Comparison of ENCODE assay signal across 8 cellular contexts in the genomic region with DNA sequence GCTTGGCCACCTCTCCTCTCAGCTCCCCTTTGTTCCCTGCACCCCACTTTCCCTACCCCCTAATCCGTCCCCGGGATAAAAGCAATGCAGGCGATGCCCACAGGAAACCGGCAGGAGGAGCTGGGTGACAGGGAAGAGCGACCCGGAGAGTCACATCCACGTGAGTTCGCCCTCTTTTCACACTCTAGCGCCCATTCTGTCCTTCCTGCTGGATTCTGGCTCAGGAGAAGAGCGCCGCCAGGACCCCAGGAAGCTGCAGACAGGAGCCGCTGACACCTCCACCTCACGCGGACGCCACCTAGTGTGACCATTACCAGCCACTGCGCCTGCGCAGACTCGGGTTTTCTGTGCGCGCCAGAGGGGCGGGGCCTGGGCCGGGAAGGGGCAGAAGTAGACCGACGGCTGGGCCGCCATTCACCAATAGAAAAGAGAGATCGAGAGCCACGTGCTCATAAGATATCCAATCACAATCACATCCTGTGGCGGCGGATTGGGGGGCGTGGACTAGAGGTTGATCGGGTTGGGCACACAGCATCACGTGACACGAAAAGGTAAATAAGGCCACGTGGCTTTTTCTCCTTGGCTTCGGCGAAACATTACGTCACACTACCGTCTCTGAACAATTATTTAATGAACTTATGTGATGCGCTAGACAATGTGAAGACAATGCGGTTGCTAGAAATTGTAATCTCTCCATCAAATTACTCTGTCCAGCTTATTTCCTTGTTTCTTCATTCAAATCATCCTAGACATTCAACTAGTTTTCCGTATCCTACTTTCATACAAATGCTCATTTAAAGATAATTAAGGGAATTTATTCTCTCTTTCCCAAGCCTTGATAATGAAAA. TPM values are rescaled to one million over a fixed set of nuclear protein-coding genes. Genes with fewer than 3 reads are reported as not detected.
DNase-seq lines count a peak whose midpoint lies in the region; ATAC-seq and TF ChIP-seq lines count a peak whose summit lies in the region.

No MANE protein-coding gene starts in this region.

- peak overlapping the region; percentile 87 for H3K9ac ChIP-seq in mucosa of stomach (ENCODE audit: low read length)

- H3K4me3 ChIP-seq in esophagus (ENCODE audit: low read depth in 1 of 2, low read length in 2 of 2) (peak overlapping the region; percentile 54 to 76), mucosa of stomach (ENCODE audit: low read length) (peak overlapping the region; percentile 58)

- H3K4me1 ChIP-seq in esophagus (ENCODE audit: control insufficient read depth in 2 of 2, insufficient read depth in 2 of 2, low read length in 1 of 2) (peaks cover 0 to 3% of the 10 kb centered on the region in 2 donors), mucosa of stomach (ENCODE audit: control insufficient read depth, insufficient read depth, low read length) (peaks cover 32% of the 10 kb centered on the region)

- TF ChIP-seq EP300 in Ishikawa (IDR thresholded peaks at IDR 0.05; ENCODE audit: borderline replicate concordance), result no peak

- ATAC-seq in GM21576 (IDR thresholded peaks at IDR 0.05; ENCODE audit: unreplicated experiment), result peak; percentile 99

- TF ChIP-seq RAD21 in Ishikawa (IDR thresholded peaks at IDR 0.05; ENCODE audit: low read depth), result peak; percentile 12; the same call in 1 of the 2 replicates

- no peaks in the 10 kb centered on the region for H3K9me3 Mint-ChIP-seq in activated T-cell treated with anti-CD3 and anti-CD28 coated beads, Interleukin-2, amount 50 U/mL, for 24 hours

- 1% methylated on average over 41 of the region's 41 CpGs for WGBS in esophagus, 2 donors

- DNase-seq in DMS53 (lab: John Stamatoyannopoulos, UW) (peak; percentile 100), OCI-M2 (lab: John Stamatoyannopoulos, UW; ENCODE audit: unreplicated experiment) (peak; percentile 90)
- peak; percentile 100 for DNase-seq in activated T-cell treated with anti-CD3 and anti-CD28 coated beads, Interleukin-2, amount 50 U/mL, for 24 hours
- DNase-seq in stimulated activated CD8-positive, alpha-beta memory T cell treated with anti-CD3 and anti-CD28 coated beads, Interleukin-7, amount 100 ng/mL, for 1 hour (ENCODE audit: low read depth in 2 of 2), result peak; percentile 99 to 100

- no peaks in the 10 kb centered on the region for H3K27me3 Mint-ChIP-seq in activated T-cell treated with anti-CD3 and anti-CD28 coated beads, Interleukin-2, amount 50 U/mL, for 24 hours

- H3K27ac Mint-ChIP-seq in activated T-cell treated with anti-CD3 and anti-CD28 coated beads, Interleukin-2, amount 50 U/mL, for 24 hours, result peak overlapping the region; percentile 97

- H3K27ac ChIP-seq in esophagus (ENCODE audit: low read depth in 2 of 2, low read length in 1 of 2), result peak overlapping the region; percentile 71 to 94

- H3K36me3 Mint-ChIP-seq in activated T-cell treated with anti-CD3 and anti-CD28 coated beads, Interleukin-2, amount 50 U/mL, for 24 hours (ENCODE audit: low read depth), result no peaks in the 10 kb centered on the region

- H3K4me1 Mint-ChIP-seq in activated T-cell treated with anti-CD3 and anti-CD28 coated beads, Interleukin-2, amount 50 U/mL, for 24 hours (ENCODE audit: low read depth), result peaks cover 13% of the 10 kb centered on the region

- H3K9me3 ChIP-seq in esophagus (ENCODE audit: control insufficient read depth in 2 of 2, insufficient read depth in 1 of 2, low read depth in 1 of 2, low read length in 1 of 2) (no peaks in the 10 kb centered on the region), mucosa of stomach (ENCODE audit: control insufficient read depth, low read length) (no peaks in the 10 kb centered on the region)

- H3K36me3 ChIP-seq in esophagus (ENCODE audit: control insufficient read depth in 2 of 2, insufficient read depth in 2 of 2, low read length in 1 of 2) (no peaks in the 10 kb centered on the region), mucosa of stomach (ENCODE audit: control insufficient read depth, insufficient read depth, low read length) (no peaks in the 10 kb centered on the region)

- H3K4me3 Mint-ChIP-seq in activated T-cell treated with anti-CD3 and anti-CD28 coated beads, Interleukin-2, amount 50 U/mL, for 24 hours, result peak overlapping the region; percentile 90

- H3K27me3 ChIP-seq in esophagus (ENCODE audit: control insufficient read depth in 1 of 2, insufficient read depth in 2 of 2, low read length in 2 of 2) (no peaks in the 10 kb centered on the region), mucosa of stomach (ENCODE audit: control insufficient read depth, insufficient read depth, low read length) (no peaks in the 10 kb centered on the region)

TF ChIP-seq in Ishikawa, 13 proteins besides CTCF, POLR2A, EP300 and RAD21:
- TF ChIP-seq, protein P1, sequence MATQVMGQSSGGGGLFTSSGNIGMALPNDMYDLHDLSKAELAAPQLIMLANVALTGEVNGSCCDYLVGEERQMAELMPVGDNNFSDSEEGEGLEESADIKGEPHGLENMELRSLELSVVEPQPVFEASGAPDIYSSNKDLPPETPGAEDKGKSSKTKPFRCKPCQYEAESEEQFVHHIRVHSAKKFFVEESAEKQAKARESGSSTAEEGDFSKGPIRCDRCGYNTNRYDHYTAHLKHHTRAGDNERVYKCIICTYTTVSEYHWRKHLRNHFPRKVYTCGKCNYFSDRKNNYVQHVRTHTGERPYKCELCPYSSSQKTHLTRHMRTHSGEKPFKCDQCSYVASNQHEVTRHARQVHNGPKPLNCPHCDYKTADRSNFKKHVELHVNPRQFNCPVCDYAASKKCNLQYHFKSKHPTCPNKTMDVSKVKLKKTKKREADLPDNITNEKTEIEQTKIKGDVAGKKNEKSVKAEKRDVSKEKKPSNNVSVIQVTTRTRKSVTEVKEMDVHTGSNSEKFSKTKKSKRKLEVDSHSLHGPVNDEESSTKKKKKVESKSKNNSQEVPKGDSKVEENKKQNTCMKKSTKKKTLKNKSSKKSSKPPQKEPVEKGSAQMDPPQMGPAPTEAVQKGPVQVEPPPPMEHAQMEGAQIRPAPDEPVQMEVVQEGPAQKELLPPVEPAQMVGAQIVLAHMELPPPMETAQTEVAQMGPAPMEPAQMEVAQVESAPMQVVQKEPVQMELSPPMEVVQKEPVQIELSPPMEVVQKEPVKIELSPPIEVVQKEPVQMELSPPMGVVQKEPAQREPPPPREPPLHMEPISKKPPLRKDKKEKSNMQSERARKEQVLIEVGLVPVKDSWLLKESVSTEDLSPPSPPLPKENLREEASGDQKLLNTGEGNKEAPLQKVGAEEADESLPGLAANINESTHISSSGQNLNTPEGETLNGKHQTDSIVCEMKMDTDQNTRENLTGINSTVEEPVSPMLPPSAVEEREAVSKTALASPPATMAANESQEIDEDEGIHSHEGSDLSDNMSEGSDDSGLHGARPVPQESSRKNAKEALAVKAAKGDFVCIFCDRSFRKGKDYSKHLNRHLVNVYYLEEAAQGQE (IDR thresholded peaks at IDR 0.05; ENCODE audit: low read depth), result no peak
- TF ChIP-seq NFIC (IDR thresholded peaks at IDR 0.05) (no peak), FOXM1 (IDR thresholded peaks at IDR 0.05; ENCODE audit: borderline replicate concordance, low read depth) (no peak), YY1 (IDR thresholded peaks at IDR 0.05; ENCODE audit: low read depth) (peak; percentile 70), EGR1 (IDR thresholded peaks at IDR 0.05) (no peak), TAF1 (IDR thresholded peaks at IDR 0.05; ENCODE audit: low read depth) (peak; percentile 97), ZBTB7A (IDR thresholded peaks at IDR 0.05; ENCODE audit: low read depth) (no peak), CEBPB (IDR thresholded peaks at IDR 0.05) (no peak), TCF12 (IDR thresholded peaks at IDR 0.05; ENCODE audit: low read depth) (no peak; the same call in 1 of the 2 replicates), TEAD4 (IDR thresholded peaks at IDR 0.05) (no peak), CREB1 (IDR thresholded peaks at IDR 0.05; ENCODE audit: low read depth) (peak; percentile 59)
- TF ChIP-seq, protein P2, sequence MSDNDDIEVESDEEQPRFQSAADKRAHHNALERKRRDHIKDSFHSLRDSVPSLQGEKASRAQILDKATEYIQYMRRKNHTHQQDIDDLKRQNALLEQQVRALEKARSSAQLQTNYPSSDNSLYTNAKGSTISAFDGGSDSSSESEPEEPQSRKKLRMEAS (IDR thresholded peaks at IDR 0.05), result peak; percentile 98
- TF ChIP-seq, protein P3, sequence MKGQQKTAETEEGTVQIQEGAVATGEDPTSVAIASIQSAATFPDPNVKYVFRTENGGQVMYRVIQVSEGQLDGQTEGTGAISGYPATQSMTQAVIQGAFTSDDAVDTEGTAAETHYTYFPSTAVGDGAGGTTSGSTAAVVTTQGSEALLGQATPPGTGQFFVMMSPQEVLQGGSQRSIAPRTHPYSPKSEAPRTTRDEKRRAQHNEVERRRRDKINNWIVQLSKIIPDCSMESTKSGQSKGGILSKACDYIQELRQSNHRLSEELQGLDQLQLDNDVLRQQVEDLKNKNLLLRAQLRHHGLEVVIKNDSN (IDR thresholded peaks at IDR 0.05), result peak; percentile 100

RNA-seq across cellular contexts. Expression of a gene that starts 10.1 kb away (rescaled TPM):
- polyA plus RNA-seq in esophagus, result under 1 TPM; 0.25 to 0.57 TPM

RNA-seq across cellular contexts. Expression of a gene that starts 15.4 kb away (rescaled TPM):
- polyA plus RNA-seq in esophagus, result under 1 TPM; 0.47 to 0.55 TPM

RNA-seq across cellular contexts. Expression of a gene that starts 24.4 kb away (rescaled TPM):
- polyA plus RNA-seq in esophagus, result not detected

RNA-seq across cellular contexts. Expression of a gene that starts 25.8 kb away (rescaled TPM):
- polyA plus RNA-seq in esophagus, result not detected

RNA-seq across cellular contexts. Expression of a gene that starts 51.5 kb away (rescaled TPM):
- under 1 TPM; 0.15 to 0.16 TPM for polyA plus RNA-seq in esophagus

Comparison
In these comparisons a context has a peak if more than half of its experiments do, and no peak if none do; other contexts are left out.
1. Peak in every context shown above with its lines: DNase-seq, ATAC-seq, H3K4me3 ChIP-seq and H3K27ac ChIP-seq.